Comparison of ENCODE assay signal across 11 cellular contexts in the genomic region with DNA sequence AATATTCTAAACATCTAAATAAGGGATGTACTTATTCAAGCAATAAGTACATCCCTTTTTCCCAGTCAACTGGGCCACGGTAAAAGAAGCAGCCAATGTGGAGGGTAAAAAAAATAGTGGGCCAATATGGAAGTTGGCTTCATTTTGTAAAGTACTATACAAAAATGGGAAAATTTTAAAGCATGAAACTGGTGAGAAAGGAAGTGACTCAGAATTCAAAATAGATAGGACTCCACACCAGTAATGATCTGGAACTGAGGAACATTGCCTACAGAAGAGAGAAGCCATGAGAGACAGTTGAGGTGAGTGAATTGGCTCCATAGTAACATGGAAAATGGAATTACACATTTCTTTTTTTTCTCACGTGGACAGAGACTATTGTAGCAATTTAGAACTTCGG.
DNase-seq lines count a peak whose midpoint lies in the region; ATAC-seq and TF ChIP-seq lines count a peak whose summit lies in the region.
"Had no signal": no experiment of that assay in that cellular context is flagged by ENCODE, and none has a peak within 500 bp of the region (broad histone marks: within the 10 kb centered on the region; RNA-seq: fewer than 3 reads in every experiment).

No MANE protein-coding gene starts in this region.

- peak overlapping the region; percentile 21 for H3K27ac ChIP-seq in left ventricle myocardium inferior (replicated peaks)
- no peak overlapping the region for H3K27ac ChIP-seq in right atrium auricular region
- peak overlapping the region; percentile 24 for H3K27ac ChIP-seq in foreskin keratinocyte

- intact Hi-C loops in left ventricle myocardium inferior (cut with micrococcal nuclease), result no loop called here

- TF ChIP-seq CTCF in left ventricle myocardium inferior (IDR thresholded peaks at IDR 0.05; ENCODE audit: borderline replicate concordance), result no peak
- no peak for TF ChIP-seq CTCF in right atrium auricular region (IDR thresholded peaks at IDR 0.05)
- no peak for TF ChIP-seq CTCF in foreskin keratinocyte (conservative IDR thresholded peaks at IDR 0.05)

- H3K27me3 ChIP-seq in left ventricle myocardium inferior (ENCODE audit: low read depth) (no peaks in the 10 kb centered on the region), right atrium auricular region (no peaks in the 10 kb centered on the region), foreskin keratinocyte (no peaks in the 10 kb centered on the region)

- H3K36me3 ChIP-seq in left ventricle myocardium inferior (no peaks in the 10 kb centered on the region), right atrium auricular region (no peaks in the 10 kb centered on the region)
- H3K36me3 ChIP-seq: HAP-1 had no signal

- ATAC-seq in foreskin keratinocyte (no peak), GM21515 (IDR thresholded peaks at IDR 0.05; ENCODE audit: unreplicated experiment) (no peak)
- ATAC-seq: left colon had no signal

- no peak for DNase-seq in left ventricle myocardium inferior
- DNase-seq in right atrium auricular region (ENCODE audit: low spot score), result no peak
- peak; percentile 50 for DNase-seq in RKO (ENCODE audit: low spot score)
- no peak for DNase-seq in foreskin keratinocyte
- DNase-seq in putamen (ENCODE audit: low spot score), result no peak
- no peak for DNase-seq in NCI-H1092 (lab: John Stamatoyannopoulos, UW)
- no peak for DNase-seq in medulla oblongata (ENCODE audit: extremely low spot score)
- DNase-seq: left colon, NCI-H2029 treated with DMSO at 0.1 percent for 48 hours had no signal

- H3K9me3 ChIP-seq in left ventricle myocardium inferior (replicated peaks) (no peaks in the 10 kb centered on the region), right atrium auricular region (no peaks in the 10 kb centered on the region)
- H3K9me3 ChIP-seq: HAP-1 had no signal

- H3K4me3 ChIP-seq in left ventricle myocardium inferior (no peak overlapping the region), right atrium auricular region (no peak overlapping the region)
- H3K4me3 ChIP-seq: HAP-1 had no signal

- H3K4me1 ChIP-seq in left ventricle myocardium inferior (peaks cover 64% of the 10 kb centered on the region), right atrium auricular region (peaks cover 0 to 40% of the 10 kb centered on the region in 2 donors), foreskin keratinocyte (peaks cover 24% of the 10 kb centered on the region)
- H3K4me1 ChIP-seq: HAP-1 had no signal

Comparison
In these comparisons a context has a peak if more than half of its experiments do, and no peak if none do; other contexts are left out.
1. H3K27ac ChIP-seq: peak in left ventricle myocardium inferior (single experiment) and foreskin keratinocyte (single experiment); none in right atrium auricular region (0 of 2).